1 cellular context compared by ENCODE assay signal in the genomic region with DNA sequence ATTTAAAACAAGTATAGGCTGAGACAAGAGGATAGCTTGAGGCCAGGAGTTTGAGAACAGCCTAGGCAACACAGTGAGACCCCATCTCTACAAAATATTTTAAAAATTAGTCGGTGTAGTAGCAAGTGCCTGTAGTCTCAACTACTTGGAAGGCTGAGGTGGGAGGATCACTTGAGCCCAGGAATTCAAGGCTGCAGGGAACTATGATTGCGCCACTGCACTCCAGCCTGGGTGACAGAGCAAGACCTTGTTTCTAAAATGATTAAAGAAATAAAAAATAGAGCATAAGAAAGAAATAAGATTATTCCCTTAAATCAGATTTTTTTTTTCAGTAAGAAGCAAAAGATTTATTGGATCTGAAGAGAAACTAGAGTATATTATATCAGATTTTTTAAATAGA.
A peak's percentile ranks its signal among the peaks of the same experiment; 100 is the strongest.
TF ChIP-seq lines count a peak whose summit lies in the region.

No MANE protein-coding gene starts in this region.

TF ChIP-seq in K562, 482 proteins besides CTCF, POLR2A, EP300 and RAD21:
- TF ChIP-seq, protein P1, sequence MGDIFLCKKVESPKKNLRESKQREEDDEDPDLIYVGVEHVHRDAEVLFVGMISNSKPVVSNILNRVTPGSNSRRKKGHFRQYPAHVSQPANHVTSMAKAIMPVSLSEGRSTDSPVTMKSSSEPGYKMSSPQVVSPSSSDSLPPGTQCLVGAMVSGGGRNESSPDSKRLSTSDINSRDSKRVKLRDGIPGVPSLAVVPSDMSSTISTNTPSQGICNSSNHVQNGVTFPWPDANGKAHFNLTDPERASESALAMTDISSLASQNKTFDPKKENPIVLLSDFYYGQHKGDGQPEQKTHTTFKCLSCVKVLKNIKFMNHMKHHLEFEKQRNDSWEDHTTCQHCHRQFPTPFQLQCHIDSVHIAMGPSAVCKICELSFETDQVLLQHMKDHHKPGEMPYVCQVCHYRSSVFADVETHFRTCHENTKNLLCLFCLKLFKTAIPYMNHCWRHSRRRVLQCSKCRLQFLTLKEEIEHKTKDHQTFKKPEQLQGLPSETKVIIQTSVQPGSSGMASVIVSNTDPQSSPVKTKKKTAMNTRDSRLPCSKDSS (IDR thresholded peaks at IDR 0.05; ENCODE audit: low read depth, partially characterized antibody) = no peak
- TF ChIP-seq PTTG1 (tag; IDR thresholded peaks at IDR 0.05; ENCODE audit: low read depth) (no peak), U2AF2 (optimal IDR thresholded peaks at IDR 0.05; ENCODE audit: low read depth, low read length) (no peak), POLR3A (IDR thresholded peaks at IDR 0.05; ENCODE audit: borderline replicate concordance, extremely low read depth, insufficient read depth, insufficient read length) (peak; percentile 0)
- TF ChIP-seq, protein P2, sequence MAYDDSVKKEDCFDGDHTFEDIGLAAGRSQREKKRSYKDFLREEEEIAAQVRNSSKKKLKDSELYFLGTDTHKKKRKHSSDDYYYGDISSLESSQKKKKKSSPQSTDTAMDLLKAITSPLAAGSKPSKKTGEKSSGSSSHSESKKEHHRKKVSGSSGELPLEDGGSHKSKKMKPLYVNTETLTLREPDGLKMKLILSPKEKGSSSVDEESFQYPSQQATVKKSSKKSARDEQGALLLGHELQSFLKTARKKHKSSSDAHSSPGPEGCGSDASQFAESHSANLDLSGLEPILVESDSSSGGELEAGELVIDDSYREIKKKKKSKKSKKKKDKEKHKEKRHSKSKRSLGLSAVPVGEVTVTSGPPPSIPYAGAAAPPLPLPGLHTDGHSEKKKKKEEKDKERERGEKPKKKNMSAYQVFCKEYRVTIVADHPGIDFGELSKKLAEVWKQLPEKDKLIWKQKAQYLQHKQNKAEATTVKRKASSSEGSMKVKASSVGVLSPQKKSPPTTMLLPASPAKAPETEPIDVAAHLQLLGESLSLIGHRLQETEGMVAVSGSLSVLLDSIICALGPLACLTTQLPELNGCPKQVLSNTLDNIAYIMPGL (CRISPR knock-in tag; IDR thresholded peaks at IDR 0.05) = no peak
- TF ChIP-seq, protein P3, sequence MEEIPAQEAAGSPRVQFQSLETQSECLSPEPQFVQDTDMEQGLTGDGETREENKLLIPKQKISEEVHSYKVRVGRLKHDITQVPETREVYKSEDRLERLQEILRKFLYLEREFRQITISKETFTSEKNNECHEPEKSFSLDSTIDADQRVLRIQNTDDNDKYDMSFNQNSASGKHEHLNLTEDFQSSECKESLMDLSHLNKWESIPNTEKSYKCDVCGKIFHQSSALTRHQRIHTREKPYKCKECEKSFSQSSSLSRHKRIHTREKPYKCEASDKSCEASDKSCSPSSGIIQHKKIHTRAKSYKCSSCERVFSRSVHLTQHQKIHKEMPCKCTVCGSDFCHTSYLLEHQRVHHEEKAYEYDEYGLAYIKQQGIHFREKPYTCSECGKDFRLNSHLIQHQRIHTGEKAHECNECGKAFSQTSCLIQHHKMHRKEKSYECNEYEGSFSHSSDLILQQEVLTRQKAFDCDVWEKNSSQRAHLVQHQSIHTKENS (CRISPR knock-in tag; IDR thresholded peaks at IDR 0.05) = no peak
